ENCODE assay signal across 18 cellular contexts in the genomic region with DNA sequence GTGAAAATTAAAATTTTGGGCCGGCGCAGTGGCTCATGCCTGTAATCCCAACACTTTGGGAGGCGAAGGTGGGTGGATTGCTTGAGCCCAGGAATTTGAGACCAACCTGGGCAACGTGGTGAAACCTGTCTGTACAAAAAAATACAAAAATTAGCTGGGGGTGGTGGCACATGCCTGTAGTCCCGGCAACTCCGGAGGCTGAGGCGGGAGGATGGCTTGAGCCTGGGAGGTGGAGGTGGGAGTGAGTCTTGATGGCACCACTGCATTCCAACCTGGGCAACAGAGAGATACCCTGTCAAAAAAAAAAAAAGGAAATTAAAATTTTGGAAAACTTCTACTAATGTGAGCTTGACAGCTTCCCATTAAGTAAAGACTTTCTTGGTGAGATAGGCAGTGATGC. TPM values are rescaled to one million over a fixed set of nuclear protein-coding genes. Genes with fewer than 3 reads are reported as not detected.
DNase-seq lines count a peak whose midpoint lies in the region; ATAC-seq, FAIRE-seq and TF ChIP-seq lines count a peak whose summit lies in the region.
"Had no signal": no experiment of that assay in that cellular context is flagged by ENCODE, and none has a peak within 500 bp of the region (broad histone marks: within the 10 kb centered on the region; RNA-seq: fewer than 3 reads in every experiment).

No MANE protein-coding gene starts in this region.

- H4K20me1 ChIP-seq in PC-9 (ENCODE audit: insufficient read depth) = peaks cover 50% of the 10 kb centered on the region

- CTCF ChIA-PET in PC-9 (lab: Charles Lee) = no interaction called here

- no peaks in the 10 kb centered on the region for H3K9me2 ChIP-seq in PC-9 (ENCODE audit: insufficient read depth)

- H3K4me1 ChIP-seq in PC-9 (replicated peaks; ENCODE audit: insufficient read depth) = peaks cover 19% of the 10 kb centered on the region
- H3K4me1 ChIP-seq in skeletal muscle satellite cell (ENCODE audit: control insufficient read depth, insufficient read depth, low read length) = peaks cover 34% of the 10 kb centered on the region

- intact Hi-C loops in PC-9 (cut with micrococcal nuclease; ENCODE audit: unreplicated experiment) = no loop called here

- H3K27me3 ChIP-seq in PC-9 (ENCODE audit: insufficient read depth, low read depth) (no peaks in the 10 kb centered on the region), skeletal muscle satellite cell (ENCODE audit: control insufficient read depth, insufficient read depth, low read length) (no peaks in the 10 kb centered on the region)
- H3K27me3 ChIP-seq: brain microvascular endothelial cell, left lung, testis had no signal

- H3K27ac ChIP-seq in PC-9 = no peak overlapping the region
- H3K27ac ChIP-seq: brain microvascular endothelial cell, left lung, testis had no signal

- no peak for ATAC-seq in effector memory CD8-positive, alpha-beta T cell (replicated peaks)
- ATAC-seq: left lung, T-cell had no signal

- H3K27ac Mint-ChIP-seq in activated T-cell treated with anti-CD3 and anti-CD28 coated beads, Interleukin-2, amount 50 U/mL, for 24 hours = peak overlapping the region; percentile 73
- peak overlapping the region; percentile 9 to 86 for H3K27ac Mint-ChIP-seq in effector memory CD8-positive, alpha-beta T cell

- no peak overlapping the region for H3K4me2 ChIP-seq in PC-9
- peak overlapping the region; percentile 91 for H3K4me2 ChIP-seq in skeletal muscle satellite cell (ENCODE audit: low read length)

- peaks cover 73% of the 10 kb centered on the region for H3K79me2 ChIP-seq in PC-9 (ENCODE audit: low read depth)

- H3K4me3 Mint-ChIP-seq in activated T-cell treated with anti-CD3 and anti-CD28 coated beads, Interleukin-2, amount 50 U/mL, for 24 hours = peak overlapping the region; percentile 100
- H3K4me3 Mint-ChIP-seq in effector memory CD8-positive, alpha-beta T cell = peak overlapping the region in 1 of 2 donors; percentile 13

- DNase-seq in activated T-cell treated with anti-CD3 and anti-CD28 coated beads, Interleukin-2, amount 50 U/mL, for 24 hours = no peak
- DNase-seq in activated T-cell treated with anti-CD3 and anti-CD28 coated beads, Interleukin-2, amount 50 U/mL, for 1 hour = no peak
- DNase-seq in PC-9 (no peak), NOMO-1 treated with DMSO at 0.1 percent for 48 hours (lab: John Stamatoyannopoulos, UW; ENCODE audit: unreplicated experiment) (no peak), AML-193 (lab: John Stamatoyannopoulos, UW) (no peak), HTR-8/SVneo (ENCODE audit: insufficient read length, low spot score) (no peak)
- DNase-seq in effector memory CD8-positive, alpha-beta T cell = no peak
- DNase-seq: activated CD4-positive, alpha-beta T cell treated with anti-CD3 and anti-CD28 coated beads for 1 hour; activated gamma-delta T cell; brain microvascular endothelial cell; left lung; NCI-H1694 treated with DMSO at 0.1 percent for 48 hours; NCI-H510A; retina; T-cell; testis had no signal

- H3K9ac ChIP-seq in skeletal muscle satellite cell (ENCODE audit: low read depth, low read length) = peak overlapping the region; percentile 18

- peaks cover 37% of the 10 kb centered on the region for H3K36me3 ChIP-seq in PC-9 (ENCODE audit: low read depth)
- peaks cover 71% of the 10 kb centered on the region for H3K36me3 ChIP-seq in skeletal muscle satellite cell (ENCODE audit: insufficient read depth, low read length)

- H3K4me3 ChIP-seq in PC-9 (no peak overlapping the region), skeletal muscle satellite cell (ENCODE audit: low read length) (peak overlapping the region; percentile 13)
- H3K4me3 ChIP-seq: left lung, testis had no signal

- no peak overlapping the region for H2AFZ ChIP-seq in PC-9

- TSS peak; percentile 12 for BruUV-seq in PC-9 (replicated peaks; lab: Mats Ljungman, UMichigan)

- H3K9me3 ChIP-seq in PC-9 (ENCODE audit: insufficient read depth, low read depth) (no peaks in the 10 kb centered on the region), skeletal muscle satellite cell (replicated peaks; ENCODE audit: low read length) (no peaks in the 10 kb centered on the region)
- H3K9me3 ChIP-seq: left lung, testis had no signal

- no peak for TF ChIP-seq CTCF in PC-9 (conservative IDR thresholded peaks at IDR 0.05)

- peaks cover 99% of the 10 kb centered on the region for H3K36me3 Mint-ChIP-seq in activated T-cell treated with anti-CD3 and anti-CD28 coated beads, Interleukin-2, amount 50 U/mL, for 24 hours (ENCODE audit: low read depth)
- peaks cover 81% of the 10 kb centered on the region for H3K36me3 Mint-ChIP-seq in effector memory CD8-positive, alpha-beta T cell (ENCODE audit: insufficient read depth)

- POLR2A ChIA-PET in PC-9 (lab: Charles Lee; ENCODE audit: unreplicated experiment) = interaction anchor here (0.6 to 0.7 kb wide), 2 partner anchors 98 to 241 kb away, joined by 3 to 4 read pairs; no protein-coding TSS in a partner anchor

- peaks cover 61% of the 10 kb centered on the region for H3K4me1 Mint-ChIP-seq in activated T-cell treated with anti-CD3 and anti-CD28 coated beads, Interleukin-2, amount 50 U/mL, for 24 hours (ENCODE audit: low read depth)
- peaks cover 53 to 54% of the 10 kb centered on the region in 2 donors for H3K4me1 Mint-ChIP-seq in effector memory CD8-positive, alpha-beta T cell (ENCODE audit: low read depth in 2 of 2)

- FAIRE-seq in HTR-8/SVneo (lab: Jason Lieb, UNC) = no peak
- FAIRE-seq: GM19239 had no signal

- H3K27me3 Mint-ChIP-seq in activated T-cell treated with anti-CD3 and anti-CD28 coated beads, Interleukin-2, amount 50 U/mL, for 24 hours = no peaks in the 10 kb centered on the region
- no peaks in the 10 kb centered on the region for H3K27me3 Mint-ChIP-seq in effector memory CD8-positive, alpha-beta T cell
- H3K27me3 Mint-ChIP-seq: T-cell had no signal

- H3F3A ChIP-seq in PC-9 (ENCODE audit: insufficient read depth, low read depth) = peaks cover 27% of the 10 kb centered on the region; the same call in 1 of the 2 replicates

- no peaks in the 10 kb centered on the region for H3K9me3 Mint-ChIP-seq in activated T-cell treated with anti-CD3 and anti-CD28 coated beads, Interleukin-2, amount 50 U/mL, for 24 hours
- H3K9me3 Mint-ChIP-seq in effector memory CD8-positive, alpha-beta T cell = no peaks in the 10 kb centered on the region
- H3K9me3 Mint-ChIP-seq: T-cell had no signal

RNA-seq across cellular contexts. Expression of a gene that starts 3.1 kb away (rescaled TPM):
- total RNA-seq in PC-9 (2021) = 116 and 144 TPM in 2 replicates
- 33.4 and 37.5 TPM in 2 replicates for total RNA-seq in skeletal muscle satellite cell (2012; rRNA removed)

RNA-seq across cellular contexts. Expression of a gene that starts 10.8 kb away (rescaled TPM):
- total RNA-seq in PC-9 (2021) = 89.3 and 91.4 TPM in 2 replicates
- total RNA-seq in skeletal muscle satellite cell (2012; rRNA removed) = 76.2 and 107 TPM in 2 replicates

RNA-seq across cellular contexts. Expression of a gene that starts 11.5 kb away (rescaled TPM):
- 2.7 and 2.8 TPM in 2 replicates for total RNA-seq in PC-9 (2021)
- total RNA-seq in skeletal muscle satellite cell (2012; rRNA removed) = 5.0 and 9.4 TPM in 2 replicates

RNA-seq across cellular contexts. Expression of a gene that starts 17.7 kb away (rescaled TPM):
- 0.28 and 0.35 TPM in 2 replicates for total RNA-seq in PC-9 (2021)
- total RNA-seq in skeletal muscle satellite cell (2012; rRNA removed) = 0.25 and 0.66 TPM in 2 replicates

RNA-seq across cellular contexts. Expression of a gene that starts 25.5 kb away (rescaled TPM):
- 34.7 and 36.7 TPM in 2 replicates for total RNA-seq in PC-9 (2021)
- 12.9 and 18.6 TPM in 2 replicates for total RNA-seq in skeletal muscle satellite cell (2012; rRNA removed)
